In genomic region chr15:69193948-69194827, GRCh38 we compare ENCODE assay signal across 12 cellular contexts. TPM values are rescaled to one million over a fixed set of nuclear protein-coding genes. Genes with fewer than 3 reads are reported as not detected.
DNase-seq lines count a peak whose midpoint lies in the region; TF ChIP-seq lines count a peak whose summit lies in the region.
"Had no signal": no experiment of that assay in that cellular context is flagged by ENCODE, and none has a peak within 500 bp of the region (broad histone marks: within the 10 kb centered on the region; RNA-seq: fewer than 3 reads in every experiment).

No MANE protein-coding gene starts in this region.

- peak overlapping the region in 1 of 2 donors; percentile 24 for H3K27ac ChIP-seq in liver (ENCODE audit: low read depth in 1 of 2, low read length in 2 of 2)
- H3K27ac ChIP-seq in urinary bladder (ENCODE audit: low read depth) = peak overlapping the region; percentile 38
- H3K27ac ChIP-seq: SK-N-MC had no signal

- H3K36me3 ChIP-seq in liver (ENCODE audit: control insufficient read depth in 4 of 4, insufficient read depth in 3 of 4, low read depth in 1 of 4, low read length in 3 of 4) (peaks cover 0 to 2% (median 0%) of the 10 kb centered on the region in 4 donors), urinary bladder (ENCODE audit: insufficient read depth) (no peaks in the 10 kb centered on the region)

- peaks cover 11% of the 10 kb centered on the region for H3K9me3 Mint-ChIP-seq in chondrocyte (ENCODE audit: low read depth)
- peaks cover 2% of the 10 kb centered on the region for H3K9me3 Mint-ChIP-seq in activated T-cell treated with anti-CD3 and anti-CD28 coated beads, Interleukin-2, amount 50 U/mL, for 24 hours

- H3K4me1 Mint-ChIP-seq in chondrocyte (ENCODE audit: low read depth) = peaks cover 38% of the 10 kb centered on the region
- peaks cover 12% of the 10 kb centered on the region for H3K4me1 Mint-ChIP-seq in activated T-cell treated with anti-CD3 and anti-CD28 coated beads, Interleukin-2, amount 50 U/mL, for 24 hours (ENCODE audit: low read depth)

- H3K4me3 ChIP-seq in liver (ENCODE audit: low read depth in 1 of 3, low read length in 3 of 3) (no peak overlapping the region), urinary bladder (ENCODE audit: low read depth, low read length) (no peak overlapping the region)
- H3K4me3 ChIP-seq: mucosa of descending colon, SK-N-MC had no signal

- peak overlapping the region; percentile 57 for H3K27ac Mint-ChIP-seq in chondrocyte (ENCODE audit: unreplicated experiment)
- H3K27ac Mint-ChIP-seq in activated T-cell treated with anti-CD3 and anti-CD28 coated beads, Interleukin-2, amount 50 U/mL, for 24 hours = no peak overlapping the region

- DNase-seq in HS-27A (ENCODE audit: low read depth) (peak; percentile 9), chondrocyte (ENCODE audit: low spot score) (no peak), NCI-H1694 treated with DMSO at 0.1 percent for 48 hours (lab: John Stamatoyannopoulos, UW) (no peak), cerebellar nuclear complex (lab: John Stamatoyannopoulos, UW) (no peak)
- no peak for DNase-seq in activated T-cell treated with anti-CD3 and anti-CD28 coated beads, Interleukin-2, amount 50 U/mL, for 24 hours
- DNase-seq: activated effector memory CD4-positive, alpha-beta T cell treated with Interleukin-2 at 50 U/mL for 16 hours; mucosa of descending colon; NCI-H1436 treated with DMSO at 0.1 percent for 48 hours; NCI-H774 had no signal

- H3K9me3 ChIP-seq in liver (ENCODE audit: control insufficient read depth in 4 of 4, low read length in 3 of 4) = no peaks in the 10 kb centered on the region

- no peak overlapping the region for H3K4me3 Mint-ChIP-seq in chondrocyte (ENCODE audit: unreplicated experiment)
- H3K4me3 Mint-ChIP-seq in activated T-cell treated with anti-CD3 and anti-CD28 coated beads, Interleukin-2, amount 50 U/mL, for 24 hours = no peak overlapping the region

- no peaks in the 10 kb centered on the region for H3K27me3 Mint-ChIP-seq in chondrocyte (ENCODE audit: low read depth)
- H3K27me3 Mint-ChIP-seq in activated T-cell treated with anti-CD3 and anti-CD28 coated beads, Interleukin-2, amount 50 U/mL, for 24 hours = no peaks in the 10 kb centered on the region

- H3K27me3 ChIP-seq in liver (ENCODE audit: control insufficient read depth in 4 of 4, insufficient read depth in 4 of 4, low read length in 3 of 4) = no peaks in the 10 kb centered on the region

- no peak overlapping the region for H3K9ac ChIP-seq in liver (ENCODE audit: low read depth in 1 of 2, low read length in 2 of 2)

- no peaks in the 10 kb centered on the region for H3K36me3 Mint-ChIP-seq in chondrocyte (ENCODE audit: low read depth)
- H3K36me3 Mint-ChIP-seq in activated T-cell treated with anti-CD3 and anti-CD28 coated beads, Interleukin-2, amount 50 U/mL, for 24 hours (ENCODE audit: low read depth) = peaks cover 15% of the 10 kb centered on the region

- no peak for TF ChIP-seq RAD21 in liver (IDR thresholded peaks at IDR 0.05)

- TF ChIP-seq CTCF in chondrocyte (IDR thresholded peaks at IDR 0.05) = no peak
- no peak for TF ChIP-seq CTCF in liver (IDR thresholded peaks at IDR 0.05; ENCODE audit: low read depth, low read length, missing input control)

- 28% methylated on average over 2 of the region's 2 CpGs for WGBS in liver
- 33% methylated on average over 2 of the region's 2 CpGs for whole genome bisulfite sequencing in urinary bladder

- H3K4me1 ChIP-seq in liver (ENCODE audit: control insufficient read depth in 4 of 4, insufficient read depth in 4 of 4, low read length in 3 of 4) (peaks cover 2 to 21% (median 12%) of the 10 kb centered on the region in 4 donors), urinary bladder (ENCODE audit: insufficient read depth) (no peaks in the 10 kb centered on the region)

TF ChIP-seq in liver, 16 proteins besides CTCF, POLR2A, EP300 and RAD21:
- TF ChIP-seq YY1 (IDR thresholded peaks at IDR 0.05) (peak; percentile 11), TAF1 (conservative IDR thresholded peaks at IDR 0.05) (no peak), NR2F2 (IDR thresholded peaks at IDR 0.05) (no peak), HNF4G (IDR thresholded peaks at IDR 0.05) (no peak), MAX (IDR thresholded peaks at IDR 0.05) (no peak), JUND (IDR thresholded peaks at IDR 0.05) (no peak), HNF4A (conservative IDR thresholded peaks at IDR 0.05) (peak; percentile 13 to 40), FOXA1 (IDR thresholded peaks at IDR 0.05) (no peak), RXRA (IDR thresholded peaks at IDR 0.05) (peak in 1 of 2 donors; percentile 18), ATF3 (IDR thresholded peaks at IDR 0.05) (no peak), EGR1 (IDR thresholded peaks at IDR 0.05; ENCODE audit: low read depth in 2 of 2) (no peak), ZBTB33 (IDR thresholded peaks at IDR 0.05) (no peak)

RNA-seq across cellular contexts. Expression of gene GLCE, which starts 33.8 kb away (rescaled TPM):
- 9.9 to 19.0 TPM (median 11.4 TPM) in 3 replicates for total RNA-seq in chondrocyte
- 10 to 100 TPM; 17.5 to 26.3 TPM for total RNA-seq in liver
- polyA plus RNA-seq in liver = 1 to 10 TPM; 6.8 to 9.9 TPM
- total RNA-seq in urinary bladder = 44.4 TPM
- polyA plus RNA-seq in urinary bladder = 9.6 TPM
